Comparison of ENCODE assay signal across 1 cellular context in genomic region chr22:36343070-36343719, GRCh38.
TF ChIP-seq lines count a peak whose summit lies in the region.

No MANE protein-coding gene starts in this region.

TF ChIP-seq in GM23338, 12 proteins besides CTCF, POLR2A, EP300 and RAD21 (continued from another document):
- TF ChIP-seq ZNF462 (CRISPR knock-in tag; IDR thresholded peaks at IDR 0.05) (no peak), JUNB (IDR thresholded peaks at IDR 0.05; ENCODE audit: unreplicated experiment) (no peak), POLR2AphosphoS5 (IDR thresholded peaks at IDR 0.05; ENCODE audit: low read depth) (no peak)
